ENCODE assay signal across 19 cellular contexts in genomic region chr15:71139264-71139663, GRCh38. TPM values are rescaled to one million over a fixed set of nuclear protein-coding genes. Genes with fewer than 3 reads are reported as not detected.
A peak's percentile ranks its signal among the peaks of the same experiment; 100 is the strongest.
DNase-seq lines count a peak whose midpoint lies in the region; ATAC-seq and TF ChIP-seq lines count a peak whose summit lies in the region.
"Had no signal": no experiment of that assay in that cellular context is flagged by ENCODE, and none has a peak within 500 bp of the region (broad histone marks: within the 10 kb centered on the region; RNA-seq: fewer than 3 reads in every experiment).

No MANE protein-coding gene starts in this region.

- H3K4me1 ChIP-seq in left ventricle myocardium inferior = peaks cover 82% of the 10 kb centered on the region
- H3K4me1 ChIP-seq in RWPE2 (ENCODE audit: insufficient read depth, poor library complexity, severe bottlenecking) = peaks cover 20% of the 10 kb centered on the region
- H3K4me1 ChIP-seq: BLaER1 had no signal

- no peak for DNase-seq in left ventricle myocardium inferior
- DNase-seq in left cardiac atrium = no peak
- peak; percentile 31 for DNase-seq in LNCaP clone FGC (ENCODE audit: low read depth)
- no peak for DNase-seq in RWPE2 (ENCODE audit: low spot score)
- DNase-seq in DMS153 (lab: John Stamatoyannopoulos, UW) = no peak
- DNase-seq in activated T-cell treated with anti-CD3 and anti-CD28 coated beads, Interleukin-2, amount 50 U/mL, for 1 hour = no peak
- no peak for DNase-seq in RPMI8226
- DNase-seq: 8988T; CD4-positive, CD25-positive, alpha-beta regulatory T cell; Kasumi-1; NCI-H1417; NCI-H1694; NCI-H2029 treated with DMSO at 0.1 percent for 48 hours; NCI-H526 treated with DMSO at 0.1 percent for 48 hours; PC-3; SHP77 treated with DMSO at 0.1 percent for 48 hours had no signal

- H3K9me3 ChIP-seq in left ventricle myocardium inferior (replicated peaks) (no peaks in the 10 kb centered on the region), RWPE2 (ENCODE audit: severe bottlenecking) (no peaks in the 10 kb centered on the region)
- H3K9me3 ChIP-seq: BLaER1 had no signal

- H3K4me3 ChIP-seq in left ventricle myocardium inferior (no peak overlapping the region), LNCaP clone FGC (ENCODE audit: low read depth, low read length) (no peak overlapping the region), RWPE2 (ENCODE audit: severe bottlenecking) (no peak overlapping the region)
- H3K4me3 ChIP-seq: BLaER1, K562 had no signal

- H3K36me3 ChIP-seq in left ventricle myocardium inferior = no peaks in the 10 kb centered on the region
- H3K36me3 ChIP-seq in RWPE2 (ENCODE audit: low read depth) = peaks cover 60% of the 10 kb centered on the region
- H3K36me3 ChIP-seq: BLaER1 had no signal

- peak overlapping the region; percentile 49 for H3K27ac ChIP-seq in left ventricle myocardium inferior (replicated peaks)
- H3K27ac ChIP-seq in RWPE2 (ENCODE audit: poor library complexity, severe bottlenecking) = peak overlapping the region; percentile 85
- H3K27ac ChIP-seq: BLaER1 had no signal

- no peak for TF ChIP-seq CTCF in left ventricle myocardium inferior (IDR thresholded peaks at IDR 0.05; ENCODE audit: borderline replicate concordance)
- no peak for TF ChIP-seq CTCF in LNCaP clone FGC (IDR thresholded peaks at IDR 0.05; ENCODE audit: control insufficient read depth, extremely low read depth, insufficient read depth)
- no peak for TF ChIP-seq CTCF in RWPE2 (IDR thresholded peaks at IDR 0.05; ENCODE audit: poor library complexity, severe bottlenecking)

- H3K27me3 ChIP-seq in left ventricle myocardium inferior (ENCODE audit: low read depth) = no peaks in the 10 kb centered on the region
- H3K27me3 ChIP-seq in RWPE2 (ENCODE audit: insufficient read depth, poor library complexity, severe bottlenecking) = no peaks in the 10 kb centered on the region
- H3K27me3 ChIP-seq: BLaER1 had no signal

- intact Hi-C loops in left ventricle myocardium inferior (cut with micrococcal nuclease) (no loop called here), left cardiac atrium (cut with DNase I) (no loop called here)

- ATAC-seq in left cardiac atrium (no peak), RWPE2 (ENCODE audit: low read depth) (no peak)
- ATAC-seq: HepG2, K562, PC-3 had no signal

RNA-seq across cellular contexts. Expression of gene THSD4, which starts 24.0 kb away (rescaled TPM):
- total RNA-seq in left ventricle myocardium inferior (95.8 TPM), left cardiac atrium (10 to 100 TPM; 39.8 to 68.3 TPM)
- total RNA-seq: CD4-positive, CD25-positive, alpha-beta regulatory T cell had no signal
